Comparison of ENCODE assay signal across 1 cellular context in genomic region chrX:154355094-154355775, GRCh38.
TF ChIP-seq lines count a peak whose summit lies in the region.

No MANE protein-coding gene starts in this region.

TF ChIP-seq in HEK293, 187 proteins besides CTCF, POLR2A, EP300 and RAD21 (continued from another document):
- TF ChIP-seq ZBTB10 (tag by site-specific recombination; IDR thresholded peaks at IDR 0.05) (no peak), KLF8 (tag by site-specific recombination; IDR thresholded peaks at IDR 0.05) (0 out of 2 replicates have a peak, but pooled peaks have one; percentile 12), ZNF585B (tag by site-specific recombination; IDR thresholded peaks at IDR 0.05) (no peak), AEBP2 (tag by site-specific recombination; IDR thresholded peaks at IDR 0.05; ENCODE audit: borderline replicate concordance) (no peak), ZNF514 (tag by site-specific recombination; IDR thresholded peaks at IDR 0.05) (no peak)
